ENCODE assay signal across 1 cellular context in the genomic region with DNA sequence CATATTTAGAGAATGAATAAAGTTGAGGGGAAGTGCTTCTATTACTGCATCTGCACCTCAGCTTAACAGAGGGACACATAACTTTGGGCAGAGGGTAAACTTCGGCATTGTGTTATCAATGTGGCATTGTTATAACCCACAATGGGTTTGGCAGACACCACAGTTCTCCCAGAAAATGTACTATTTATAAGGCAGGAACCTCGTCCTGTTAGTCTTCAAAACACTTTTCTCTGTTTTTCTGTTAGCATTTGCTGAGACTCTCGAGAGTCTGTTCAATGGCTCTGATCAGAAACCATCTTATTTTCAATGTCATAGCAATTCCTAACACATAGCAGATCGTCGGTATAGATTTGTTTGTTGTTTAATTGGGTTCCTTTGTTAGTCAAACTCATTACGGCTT.
TF ChIP-seq lines count a peak whose summit lies in the region.

No MANE protein-coding gene starts in this region.

TF ChIP-seq in H1, 55 proteins besides CTCF, POLR2A, EP300 and RAD21:
- TF ChIP-seq TAF7 (optimal IDR thresholded peaks at IDR 0.05; ENCODE audit: borderline replicate concordance, low read depth, low read length) (no peak), SP1 (IDR thresholded peaks at IDR 0.05; ENCODE audit: low read depth, low read length) (no peak), E2F6 (IDR thresholded peaks at IDR 0.05) (no peak), CTBP2 (IDR thresholded peaks at IDR 0.05; ENCODE audit: borderline replicate concordance, insufficient read depth, insufficient read length, low read length) (no peak), SP4 (IDR thresholded peaks at IDR 0.05; ENCODE audit: low read length) (no peak), GTF2F1 (IDR thresholded peaks at IDR 0.05; ENCODE audit: borderline replicate concordance, low read depth, low read length) (no peak), SP2 (IDR thresholded peaks at IDR 0.05; ENCODE audit: low read length) (no peak), USF2 (IDR thresholded peaks at IDR 0.05; ENCODE audit: low read length) (no peak), SUZ12 (IDR thresholded peaks at IDR 0.05; ENCODE audit: low read length) (no peak), MAX (IDR thresholded peaks at IDR 0.05) (no peak), TEAD4 (IDR thresholded peaks at IDR 0.05; ENCODE audit: low read depth, low read length) (no peak), SAP30 (IDR thresholded peaks at IDR 0.05; ENCODE audit: insufficient read depth, insufficient replicate concordance, low read length) (no peak), RBBP5 (IDR thresholded peaks at IDR 0.05; ENCODE audit: borderline replicate concordance, low read depth, low read length) (no peak)
